Comparison of ENCODE assay signal across 13 cellular contexts in genomic region chr4:168221298-168221697, GRCh38.
A peak's percentile ranks its signal among the peaks of the same experiment; 100 is the strongest.
DNase-seq lines count a peak whose midpoint lies in the region; FAIRE-seq and TF ChIP-seq lines count a peak whose summit lies in the region.
"Had no signal": no experiment of that assay in that cellular context is flagged by ENCODE, and none has a peak within 500 bp of the region (broad histone marks: within the 10 kb centered on the region; RNA-seq: fewer than 3 reads in every experiment).

No MANE protein-coding gene starts in this region.

- FAIRE-seq in bronchial epithelial cell (lab: Jason Lieb, UNC) = no peak
- no peak for FAIRE-seq in D721Med (lab: Jason Lieb, UNC)
- FAIRE-seq: K562 had no signal

- H3K9me3 Mint-ChIP-seq in osteocyte (ENCODE audit: unreplicated experiment) (peaks cover 6% of the 10 kb centered on the region), Caco-2 (ENCODE audit: unreplicated experiment) (peaks cover 10% of the 10 kb centered on the region)

- no peaks in the 10 kb centered on the region for H3K36me3 ChIP-seq in bronchial epithelial cell (ENCODE audit: control insufficient read depth, insufficient read depth, low read length)
- no peaks in the 10 kb centered on the region for H3K36me3 ChIP-seq in Caco-2 (ENCODE audit: control insufficient read depth, insufficient read depth, low read length)

- POLR2A ChIA-PET in Caco-2 (lab: Charles Lee) = no interaction called here

- H3K27ac Mint-ChIP-seq in osteocyte (ENCODE audit: unreplicated experiment) (peak overlapping the region; percentile 27), Caco-2 (ENCODE audit: unreplicated experiment) (no peak overlapping the region)
- H3K27ac Mint-ChIP-seq: naive B cell had no signal

- DNase-seq in EL = peak; percentile 83
- peak; percentile 19 for DNase-seq in NCI-H1105 (lab: John Stamatoyannopoulos, UW)
- DNase-seq in bronchial epithelial cell (ENCODE audit: low read depth) = peak; percentile 78
- DNase-seq in osteocyte (ENCODE audit: extremely low spot score, unreplicated experiment) = no peak
- no peak for DNase-seq in cortex of kidney (lab: John Stamatoyannopoulos, UW)
- no peak for DNase-seq in D721Med (ENCODE audit: insufficient read length, low spot score)
- no peak for DNase-seq in Caco-2
- DNase-seq in NCI-H1436 treated with DMSO at 0.1 percent for 48 hours (lab: John Stamatoyannopoulos, UW) = no peak
- DNase-seq: activated CD4-positive, alpha-beta T cell treated with anti-CD3 and anti-CD28 coated beads, Interleukin-2, amount 50 U/mL, for 1 hour; glutamatergic neuron; naive B cell; stimulated activated CD4-positive, alpha-beta T cell treated with anti-CD3 and anti-CD28 coated beads, Interleukin-1b, Interleukin-23, amount 100 ng/mL, for 48 hours had no signal

- no peaks in the 10 kb centered on the region for H3K9me3 ChIP-seq in Caco-2

- intact Hi-C loops in Caco-2 (cut with micrococcal nuclease; ENCODE audit: unreplicated experiment) = no loop called here

- H3K36me3 Mint-ChIP-seq in osteocyte (ENCODE audit: unreplicated experiment) = peaks cover 42% of the 10 kb centered on the region
- no peaks in the 10 kb centered on the region for H3K36me3 Mint-ChIP-seq in Caco-2 (ENCODE audit: insufficient read depth, unreplicated experiment)

- H3K4me1 Mint-ChIP-seq in osteocyte (ENCODE audit: unreplicated experiment) (peaks cover 15% of the 10 kb centered on the region), Caco-2 (ENCODE audit: low read depth, unreplicated experiment) (no peaks in the 10 kb centered on the region)
- H3K4me1 Mint-ChIP-seq: naive B cell had no signal

- TF ChIP-seq CTCF in bronchial epithelial cell (IDR thresholded peaks at IDR 0.05; ENCODE audit: insufficient read depth, low read length, severe bottlenecking) = no peak
- no peak for TF ChIP-seq CTCF in osteocyte (IDR thresholded peaks at IDR 0.05)
- TF ChIP-seq CTCF in D721Med (IDR thresholded peaks at IDR 0.05; ENCODE audit: insufficient read depth, missing control alignments) = no peak
- no peak for TF ChIP-seq CTCF in Caco-2 (IDR thresholded peaks at IDR 0.05; ENCODE audit: insufficient read depth in 1 of 2, low read depth in 1 of 2, low read length in 1 of 2, severe bottlenecking in 1 of 2, unreplicated experiment in 1 of 2)

- H3K4me3 ChIP-seq in bronchial epithelial cell (ENCODE audit: low read depth, low read length) = no peak overlapping the region
- no peak overlapping the region for H3K4me3 ChIP-seq in Caco-2 (ENCODE audit: low read depth, low read length)
- H3K4me3 ChIP-seq: K562 had no signal

- H3K4me1 ChIP-seq in Caco-2 = no peaks in the 10 kb centered on the region

- H3K27me3 ChIP-seq in bronchial epithelial cell (ENCODE audit: control insufficient read depth, insufficient read depth, low read length) (no peaks in the 10 kb centered on the region), Caco-2 (replicated peaks; ENCODE audit: control insufficient read depth, insufficient read depth, low read length) (no peaks in the 10 kb centered on the region)

- H3K4me3 Mint-ChIP-seq in osteocyte (ENCODE audit: unreplicated experiment) = no peak overlapping the region
- H3K4me3 Mint-ChIP-seq in Caco-2 (ENCODE audit: unreplicated experiment) = no peak overlapping the region
- H3K4me3 Mint-ChIP-seq: naive B cell had no signal

- CTCF ChIA-PET in Caco-2 (lab: Charles Lee) = no interaction called here

- BruUV-seq in Caco-2 (replicated peaks; lab: Mats Ljungman, UMichigan) = no TSS peak

- no peaks in the 10 kb centered on the region for H3K27me3 Mint-ChIP-seq in osteocyte (ENCODE audit: unreplicated experiment)
- H3K27me3 Mint-ChIP-seq in Caco-2 (ENCODE audit: insufficient read depth, unreplicated experiment) = no peaks in the 10 kb centered on the region
- H3K27me3 Mint-ChIP-seq: naive B cell had no signal

Comparison
In these comparisons a context has a peak if more than half of its experiments do, and no peak if none do; other contexts are left out.
1. DNase-seq: peak in EL (single experiment), NCI-H1105 (single experiment) and bronchial epithelial cell (single experiment); none in osteocyte (single experiment), cortex of kidney (single experiment), D721Med (single experiment), Caco-2 (0 of 2) and NCI-H1436 treated with DMSO at 0.1 percent for 48 hours (single experiment).